Comparison of ENCODE assay signal across 28 cellular contexts in the genomic region with DNA sequence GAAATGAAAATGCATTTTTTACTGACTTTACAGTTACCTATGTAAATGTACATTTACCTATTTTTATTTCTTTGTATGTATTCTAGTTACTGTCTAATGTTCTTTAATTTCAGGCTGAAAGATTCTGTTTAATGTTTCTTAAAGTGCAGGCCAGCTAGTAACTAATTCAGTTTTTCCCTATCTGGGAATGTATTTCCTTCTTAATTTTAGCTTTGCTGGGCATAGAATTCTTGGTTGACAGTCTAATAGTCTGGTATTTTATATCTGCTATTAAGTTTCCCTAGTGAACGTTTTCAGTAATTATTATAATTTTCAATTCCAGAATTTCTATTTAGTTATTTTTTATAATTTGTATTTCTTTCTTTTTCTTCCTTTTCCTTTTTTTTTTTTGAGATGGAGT.
"Had no signal": no experiment of that assay in that cellular context is flagged by ENCODE, and none has a peak within 500 bp of the region (broad histone marks: within the 10 kb centered on the region; RNA-seq: fewer than 3 reads in every experiment).

No MANE protein-coding gene starts in this region.

- H3K4me1 ChIP-seq: colonic mucosa, esophagus muscularis mucosa, foreskin keratinocyte, gastrocnemius medialis, gastroesophageal sphincter, heart right ventricle had no signal

- DNase-seq: colonic mucosa; cortex of kidney; dermis blood vessel endothelial cell; dorsolateral prefrontal cortex; effector CD4-positive, alpha-beta T cell; effector CD8-positive, alpha-beta T cell; effector memory CD4-positive, alpha-beta T cell; effector memory CD8-positive, alpha-beta T cell; endodermal cell; erythroblast; esophagus squamous epithelium; foreskin fibroblast; foreskin keratinocyte; foreskin melanocyte; gastrocnemius medialis; glutamatergic neuron; head of caudate nucleus; heart left ventricle; heart right ventricle had no signal

- H3K27me3 ChIP-seq: colonic mucosa, esophagus muscularis mucosa, esophagus squamous epithelium, foreskin keratinocyte, gastrocnemius medialis, gastroesophageal sphincter, heart left ventricle, heart right ventricle had no signal

- H3K36me3 ChIP-seq: colonic mucosa, esophagus muscularis mucosa, esophagus squamous epithelium, gastrocnemius medialis, gastroesophageal sphincter, heart left ventricle, heart right ventricle had no signal

- FAIRE-seq: colon, endometrium, endothelial cell of umbilical vein, frontal cortex had no signal

- H3K27ac ChIP-seq: colonic mucosa, coronary artery, dorsolateral prefrontal cortex, epithelial cell of prostate, esophagus muscularis mucosa, esophagus squamous epithelium, foreskin keratinocyte, gastrocnemius medialis, gastroesophageal sphincter, heart left ventricle, heart right ventricle had no signal

- H3K9me3 ChIP-seq: colonic mucosa, esophagus squamous epithelium had no signal

- ATAC-seq: effector memory CD8-positive, alpha-beta T cell; esophagus mucosa; foreskin keratinocyte; gastrocnemius medialis; gastroesophageal sphincter; heart left ventricle; heart right ventricle had no signal

- H3K4me3 ChIP-seq: colonic mucosa, coronary artery, dorsolateral prefrontal cortex, esophagus muscularis mucosa, esophagus squamous epithelium, gastrocnemius medialis, gastroesophageal sphincter, heart left ventricle, heart right ventricle had no signal
